ENCODE assay signal across 8 cellular contexts in the genomic region with DNA sequence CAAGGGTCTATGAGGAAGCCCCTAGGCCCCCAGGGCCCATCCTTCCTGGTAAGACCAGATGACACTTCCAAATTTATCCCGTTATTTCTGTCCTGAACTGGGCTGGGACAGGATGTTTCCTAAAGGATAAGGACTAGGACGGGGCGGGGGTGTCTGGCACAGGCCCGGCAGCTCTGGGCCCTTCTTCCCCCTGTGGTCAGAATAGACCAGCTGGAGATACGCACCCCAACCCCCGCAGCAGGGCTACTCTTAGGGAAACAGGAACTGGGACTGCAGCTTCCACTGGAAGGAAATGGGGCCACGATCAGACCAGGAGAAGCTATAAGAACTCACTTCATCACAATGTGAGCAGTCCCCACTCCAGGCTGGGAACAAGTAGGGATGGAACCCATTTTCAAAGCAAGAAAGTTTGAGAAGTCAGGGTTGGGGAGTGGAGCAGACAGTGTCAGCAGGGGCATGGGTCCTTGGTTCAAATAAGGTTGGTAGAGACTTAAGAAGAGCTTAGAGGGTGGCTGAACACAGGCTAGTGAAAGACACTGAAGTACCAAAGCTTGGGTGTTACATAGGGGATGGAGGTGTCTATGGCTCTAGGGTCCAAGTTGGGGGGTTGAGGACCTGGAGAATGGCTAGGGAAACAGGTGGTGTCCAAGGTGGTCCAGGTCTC. TPM values are rescaled to one million over a fixed set of nuclear protein-coding genes. Genes with fewer than 3 reads are reported as not detected.
DNase-seq lines count a peak whose midpoint lies in the region; ATAC-seq and TF ChIP-seq lines count a peak whose summit lies in the region.

No MANE protein-coding gene starts in this region.

- no peaks in the 10 kb centered on the region for H3K9me3 Mint-ChIP-seq in H9
- no peaks in the 10 kb centered on the region for H3K9me3 Mint-ChIP-seq in activated CD8-positive, alpha-beta T cell treated with anti-CD3 and anti-CD28 coated beads, Interleukin-2, amount 10 ng/mL, durations not matched to agents 7 days and 5 days (ENCODE audit: insufficient read depth)
- H3K9me3 Mint-ChIP-seq in stimulated activated naive CD8-positive, alpha-beta T cell treated with anti-CD3 and anti-CD28 coated beads, Interleukin-15, amount 100 ng/mL, for 72 hours: no peaks in the 10 kb centered on the region

- H3K18ac ChIP-seq in H9 (ENCODE audit: insufficient read length, low read depth, low read length): no peak overlapping the region

- no peak overlapping the region for H2BK12ac ChIP-seq in H9 (ENCODE audit: insufficient read length, low read depth, low read length)

- POLR2A ChIA-PET in activated CD8-positive, alpha-beta T cell treated with anti-CD3 and anti-CD28 coated beads, Interleukin-2, amount 10 ng/mL, durations not matched to agents 7 days and 5 days (lab: Charles Lee): interaction anchor here (0.6 to 1.3 kb wide), 5 partner anchors 17 to 655 kb away, joined by 3 to 6 read pairs (median 3); a partner anchor contains a TSS

- H3K27ac ChIP-seq in ACC112 (ENCODE audit: low read depth, low read length): no peak overlapping the region
- H3K27ac ChIP-seq in H9 (ENCODE audit: insufficient read length, low read depth, low read length): no peak overlapping the region
- peak overlapping the region; percentile 66 for H3K27ac ChIP-seq in hepatocyte

- DNase-seq in H9: no peak
- no peak for DNase-seq in activated CD8-positive, alpha-beta T cell treated with anti-CD3 and anti-CD28 coated beads, Interleukin-2, amount 10 ng/mL, durations not matched to agents 7 days and 5 days
- DNase-seq in hepatocyte (ENCODE audit: low spot score): no peak
- DNase-seq in stimulated activated naive CD8-positive, alpha-beta T cell treated with anti-CD3 and anti-CD28 coated beads, Interleukin-15, amount 100 ng/mL, for 72 hours: no peak
- DNase-seq in ecto neural progenitor cell (ENCODE audit: low spot score): no peak
- no peak for DNase-seq in H4 (ENCODE audit: low spot score)

- no peak for ATAC-seq in activated CD8-positive, alpha-beta T cell treated with anti-CD3 and anti-CD28 coated beads, Interleukin-2, amount 10 ng/mL, durations not matched to agents 7 days and 5 days
- ATAC-seq in stimulated activated naive CD8-positive, alpha-beta T cell treated with anti-CD3 and anti-CD28 coated beads, Interleukin-15, amount 100 ng/mL, for 72 hours: no peak
- no peak for ATAC-seq in activated CD4-positive, CD25-positive, alpha-beta regulatory T cell treated with anti-CD3 and anti-CD28 coated beads, Interleukin-2, amount 50 U/mL, for 24 hours

- H3K36me3 Mint-ChIP-seq in H9 (ENCODE audit: insufficient read depth in 1 of 3, low read depth in 3 of 3): peaks cover 28 to 65% (median 53%) of the 10 kb centered on the region in 3 experiments; a peak in 6 of 7 replicates
- H3K36me3 Mint-ChIP-seq in activated CD8-positive, alpha-beta T cell treated with anti-CD3 and anti-CD28 coated beads, Interleukin-2, amount 10 ng/mL, durations not matched to agents 7 days and 5 days (ENCODE audit: low read depth): peaks cover 53% of the 10 kb centered on the region

- no peak overlapping the region for H2BK120ac ChIP-seq in H9 (ENCODE audit: low read depth, low read length, poor library complexity, severe bottlenecking)

- peaks cover 17 to 21% of the 10 kb centered on the region in 2 experiments for H3K4me1 Mint-ChIP-seq in H9
- peaks cover 44% of the 10 kb centered on the region for H3K4me1 Mint-ChIP-seq in activated CD8-positive, alpha-beta T cell treated with anti-CD3 and anti-CD28 coated beads, Interleukin-2, amount 10 ng/mL, durations not matched to agents 7 days and 5 days (ENCODE audit: low read depth)
- H3K4me1 Mint-ChIP-seq in stimulated activated naive CD8-positive, alpha-beta T cell treated with anti-CD3 and anti-CD28 coated beads, Interleukin-15, amount 100 ng/mL, for 72 hours: peaks cover 37% of the 10 kb centered on the region

- no peaks in the 10 kb centered on the region for H3K9me2 ChIP-seq in hepatocyte (replicated peaks; ENCODE audit: insufficient read depth)

- no peak overlapping the region for H4K5ac ChIP-seq in H9 (ENCODE audit: insufficient read length, low read depth, low read length)

- H2AFZ ChIP-seq in ACC112 (ENCODE audit: low read length, unreplicated experiment) (no peak overlapping the region), H9 (ENCODE audit: low read length) (no peak overlapping the region), hepatocyte (no peak overlapping the region)

- H3K79me1 ChIP-seq in H9 (ENCODE audit: insufficient read depth, low read depth, low read length, poor library complexity, severe bottlenecking): peaks cover 3% of the 10 kb centered on the region

- H3K79me2 ChIP-seq in ACC112 (ENCODE audit: control insufficient read depth, insufficient read depth, low read length, unreplicated experiment): peaks cover 25% of the 10 kb centered on the region
- H3K79me2 ChIP-seq in H9 (ENCODE audit: insufficient read depth, low read length): peaks cover 5% of the 10 kb centered on the region; the same call in 1 of the 2 replicates
- H3K79me2 ChIP-seq in hepatocyte: peaks cover 20% of the 10 kb centered on the region

- no peaks in the 10 kb centered on the region for H3K9me3 ChIP-seq in H9 (ENCODE audit: control insufficient read depth, low read depth, low read length)
- no peaks in the 10 kb centered on the region for H3K9me3 ChIP-seq in hepatocyte (ENCODE audit: low read depth)

- H2BK20ac ChIP-seq in H9 (ENCODE audit: low read depth, low read length, poor library complexity, severe bottlenecking): no peak overlapping the region

- peak overlapping the region in 1 of 3 experiments; percentile 6; a peak in 1 of 7 replicates for H3K27ac Mint-ChIP-seq in H9
- H3K27ac Mint-ChIP-seq in activated CD8-positive, alpha-beta T cell treated with anti-CD3 and anti-CD28 coated beads, Interleukin-2, amount 10 ng/mL, durations not matched to agents 7 days and 5 days: peak overlapping the region; percentile 88
- H3K27ac Mint-ChIP-seq in stimulated activated naive CD8-positive, alpha-beta T cell treated with anti-CD3 and anti-CD28 coated beads, Interleukin-15, amount 100 ng/mL, for 72 hours: peak overlapping the region in 1 of 2 donors; percentile 93

- no peak overlapping the region for H3K23ac ChIP-seq in H9 (ENCODE audit: insufficient read length, low read depth, low read length)

- H3K4me3 ChIP-seq in ACC112 (ENCODE audit: low read depth, low read length) (peak overlapping the region; percentile 93), hepatocyte (peak overlapping the region; percentile 36)

- H2BK15ac ChIP-seq in H9 (ENCODE audit: low read depth, low read length): no peak overlapping the region

- CTCF ChIA-PET in activated CD8-positive, alpha-beta T cell treated with anti-CD3 and anti-CD28 coated beads, Interleukin-2, amount 10 ng/mL, durations not matched to agents 7 days and 5 days (lab: Charles Lee): interaction anchor here (0.8 to 2.2 kb wide), 8 partner anchors 9 to 307 kb away, joined by 3 to 7 read pairs (median 4); a partner anchor contains a TSS

- no peaks in the 10 kb centered on the region; the same call in 1 of the 2 replicates for H3K27me3 Mint-ChIP-seq in H9 (ENCODE audit: low read depth)
- H3K27me3 Mint-ChIP-seq in activated CD8-positive, alpha-beta T cell treated with anti-CD3 and anti-CD28 coated beads, Interleukin-2, amount 10 ng/mL, durations not matched to agents 7 days and 5 days (ENCODE audit: low read depth): no peaks in the 10 kb centered on the region
- no peaks in the 10 kb centered on the region for H3K27me3 Mint-ChIP-seq in stimulated activated naive CD8-positive, alpha-beta T cell treated with anti-CD3 and anti-CD28 coated beads, Interleukin-15, amount 100 ng/mL, for 72 hours

- H3K9ac ChIP-seq in H9 (ENCODE audit: extremely low read depth, insufficient read length, low read length): no peak overlapping the region

- no peak overlapping the region for H3K14ac ChIP-seq in H9 (ENCODE audit: insufficient read depth, low read length)

- H4K91ac ChIP-seq in H9 (ENCODE audit: insufficient read length, low read depth, low read length): no peak overlapping the region

- H4K20me1 ChIP-seq in H9 (ENCODE audit: control insufficient read depth, insufficient read depth, insufficient read length): no peaks in the 10 kb centered on the region
- peaks cover 31% of the 10 kb centered on the region for H4K20me1 ChIP-seq in hepatocyte (ENCODE audit: insufficient read depth, poor library complexity, severe bottlenecking)

- H3K27me3 ChIP-seq in ACC112 (ENCODE audit: insufficient read depth, low read length) (no peaks in the 10 kb centered on the region), H9 (ENCODE audit: insufficient read depth, low read length) (no peaks in the 10 kb centered on the region), hepatocyte (no peaks in the 10 kb centered on the region)

- no peak overlapping the region for H3K56ac ChIP-seq in H9 (ENCODE audit: insufficient read length, low read depth, low read length)

- no peak overlapping the region for H4K8ac ChIP-seq in H9 (replicated peaks; ENCODE audit: insufficient read length, low read depth, low read length)

- TF ChIP-seq CTCF in H9 (conservative IDR thresholded peaks at IDR 0.05) (no peak), hepatocyte (IDR thresholded peaks at IDR 0.05; ENCODE audit: poor library complexity) (no peak)

- peaks cover 8% of the 10 kb centered on the region for H3K23me2 ChIP-seq in H9 (ENCODE audit: insufficient read length, low read depth, low read length, poor library complexity, severe bottlenecking)

- WGBS in H9 (ENCODE audit: extremely low coverage, insufficient read length, low lambda C conversion rate): no CpG with 5 or more reads among the region's 7 CpGs
- WGBS in hepatocyte (ENCODE audit: low lambda C conversion rate, missing lambda C conversion rate): 75% methylated on average over 7 of the region's 7 CpGs

- H3K4me1 ChIP-seq in ACC112 (ENCODE audit: control insufficient read depth, insufficient read depth, low read length, unreplicated experiment) (peaks cover 21% of the 10 kb centered on the region), H9 (ENCODE audit: insufficient read depth, low read length) (peaks cover 4% of the 10 kb centered on the region; the same call in 1 of the 2 replicates), hepatocyte (ENCODE audit: insufficient read depth) (peaks cover 30% of the 10 kb centered on the region)

- H3K36me3 ChIP-seq in ACC112 (ENCODE audit: insufficient read depth, low read length) (peaks cover 18% of the 10 kb centered on the region; the same call in 1 of the 2 replicates), hepatocyte (replicated peaks; ENCODE audit: insufficient read depth, low read depth) (no peaks in the 10 kb centered on the region)

- H3T11ph ChIP-seq in H9 (ENCODE audit: low read length): no peak overlapping the region

- H3K4me2 ChIP-seq in H9 (ENCODE audit: insufficient read depth, insufficient read length, low read length) (peak overlapping the region; percentile 58), hepatocyte (peak overlapping the region; percentile 99)

- no peak overlapping the region for H3K4ac ChIP-seq in H9 (ENCODE audit: low read depth, low read length)

- peak overlapping the region; percentile 81 to 93 for H3K4me3 Mint-ChIP-seq in H9
- peak overlapping the region; percentile 83 for H3K4me3 Mint-ChIP-seq in activated CD8-positive, alpha-beta T cell treated with anti-CD3 and anti-CD28 coated beads, Interleukin-2, amount 10 ng/mL, durations not matched to agents 7 days and 5 days
- H3K4me3 Mint-ChIP-seq in stimulated activated naive CD8-positive, alpha-beta T cell treated with anti-CD3 and anti-CD28 coated beads, Interleukin-15, amount 100 ng/mL, for 72 hours: peak overlapping the region; percentile 87 to 90

- H2AK5ac ChIP-seq in H9 (ENCODE audit: insufficient read length, low read length): no peak overlapping the region

- no peak overlapping the region for H2BK5ac ChIP-seq in H9 (ENCODE audit: insufficient read length, low read length)

RNA-seq across cellular contexts. Expression of a gene that starts 1.1 kb away (rescaled TPM):
- 38.3 and 46.0 TPM in 2 replicates for total RNA-seq in H9 (2021)
- total RNA-seq in activated CD8-positive, alpha-beta T cell treated with anti-CD3 and anti-CD28 coated beads, Interleukin-2, amount 10 ng/mL, durations not matched to agents 7 days and 5 days: 10 to 100 TPM; 56.5 to 57.1 TPM
- total RNA-seq in hepatocyte: 19.9 and 23.4 TPM in 2 replicates
- 21.0 and 22.9 TPM in 2 replicates for polyA plus RNA-seq in hepatocyte
- 8.8 and 21.1 TPM in 2 replicates for total RNA-seq in H4 (2014; rRNA removed; shearing (Covaris generic))

RNA-seq across cellular contexts. Expression of a gene that starts 21.9 kb away (rescaled TPM):
- total RNA-seq in H9 (2021): 23.5 and 23.9 TPM in 2 replicates
- total RNA-seq in activated CD8-positive, alpha-beta T cell treated with anti-CD3 and anti-CD28 coated beads, Interleukin-2, amount 10 ng/mL, durations not matched to agents 7 days and 5 days: 10 to 100 TPM; 19.5 to 20.2 TPM
- 1.6 and 1.8 TPM in 2 replicates for total RNA-seq in hepatocyte
- 1.9 TPM in 2 replicates for polyA plus RNA-seq in hepatocyte
- total RNA-seq in H4 (2014; rRNA removed; shearing (Covaris generic)): 3.0 and 3.1 TPM in 2 replicates

RNA-seq across cellular contexts. Expression of a gene that starts 32.4 kb away (rescaled TPM):
- total RNA-seq in H9 (2021) (94.7 and 96.5 TPM in 2 replicates), hepatocyte (99.3 and 112 TPM in 2 replicates)
- total RNA-seq in activated CD8-positive, alpha-beta T cell treated with anti-CD3 and anti-CD28 coated beads, Interleukin-2, amount 10 ng/mL, durations not matched to agents 7 days and 5 days: 10 to 100 TPM; 49.6 to 50.4 TPM
- polyA plus RNA-seq in hepatocyte: 155 and 169 TPM in 2 replicates
- 41.4 and 53.8 TPM in 2 replicates for total RNA-seq in H4 (2014; rRNA removed; shearing (Covaris generic))

RNA-seq across cellular contexts. Expression of a gene that starts 49.4 kb away (rescaled TPM):
- total RNA-seq in H9 (2021) (56.7 and 61.3 TPM in 2 replicates), hepatocyte (42.0 and 56.6 TPM in 2 replicates)
- 10 to 100 TPM; 58.0 to 61.5 TPM for total RNA-seq in activated CD8-positive, alpha-beta T cell treated with anti-CD3 and anti-CD28 coated beads, Interleukin-2, amount 10 ng/mL, durations not matched to agents 7 days and 5 days
- polyA plus RNA-seq in hepatocyte: 53.7 and 60.9 TPM in 2 replicates
- 7.8 and 9.6 TPM in 2 replicates for total RNA-seq in H4 (2014; rRNA removed; shearing (Covaris generic))
